In the genomic region with DNA sequence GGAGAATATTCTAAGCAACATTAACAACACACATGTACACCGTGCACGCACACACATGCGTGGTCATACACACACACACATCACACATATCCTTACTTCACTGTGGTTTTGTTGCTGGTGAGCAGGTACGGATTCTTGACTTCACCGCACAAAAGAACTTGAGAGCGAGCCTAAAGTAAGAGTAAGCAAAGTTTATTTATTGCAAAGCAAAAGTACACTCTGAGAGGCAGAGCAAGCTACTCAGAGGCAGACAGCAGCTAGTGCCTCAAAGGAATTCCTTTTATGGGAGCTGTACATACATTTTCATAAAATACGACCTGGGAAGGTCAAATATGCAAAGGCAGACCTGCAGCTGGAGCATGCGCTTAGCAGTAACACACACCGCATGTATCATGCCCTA, we compare ENCODE assay signal across 1 cellular context.
TF ChIP-seq lines count a peak whose summit lies in the region.

No MANE protein-coding gene starts in this region.

TF ChIP-seq in WTC11, 78 proteins besides CTCF, POLR2A, EP300 and RAD21 (continued from another document):
- TF ChIP-seq, protein P1, sequence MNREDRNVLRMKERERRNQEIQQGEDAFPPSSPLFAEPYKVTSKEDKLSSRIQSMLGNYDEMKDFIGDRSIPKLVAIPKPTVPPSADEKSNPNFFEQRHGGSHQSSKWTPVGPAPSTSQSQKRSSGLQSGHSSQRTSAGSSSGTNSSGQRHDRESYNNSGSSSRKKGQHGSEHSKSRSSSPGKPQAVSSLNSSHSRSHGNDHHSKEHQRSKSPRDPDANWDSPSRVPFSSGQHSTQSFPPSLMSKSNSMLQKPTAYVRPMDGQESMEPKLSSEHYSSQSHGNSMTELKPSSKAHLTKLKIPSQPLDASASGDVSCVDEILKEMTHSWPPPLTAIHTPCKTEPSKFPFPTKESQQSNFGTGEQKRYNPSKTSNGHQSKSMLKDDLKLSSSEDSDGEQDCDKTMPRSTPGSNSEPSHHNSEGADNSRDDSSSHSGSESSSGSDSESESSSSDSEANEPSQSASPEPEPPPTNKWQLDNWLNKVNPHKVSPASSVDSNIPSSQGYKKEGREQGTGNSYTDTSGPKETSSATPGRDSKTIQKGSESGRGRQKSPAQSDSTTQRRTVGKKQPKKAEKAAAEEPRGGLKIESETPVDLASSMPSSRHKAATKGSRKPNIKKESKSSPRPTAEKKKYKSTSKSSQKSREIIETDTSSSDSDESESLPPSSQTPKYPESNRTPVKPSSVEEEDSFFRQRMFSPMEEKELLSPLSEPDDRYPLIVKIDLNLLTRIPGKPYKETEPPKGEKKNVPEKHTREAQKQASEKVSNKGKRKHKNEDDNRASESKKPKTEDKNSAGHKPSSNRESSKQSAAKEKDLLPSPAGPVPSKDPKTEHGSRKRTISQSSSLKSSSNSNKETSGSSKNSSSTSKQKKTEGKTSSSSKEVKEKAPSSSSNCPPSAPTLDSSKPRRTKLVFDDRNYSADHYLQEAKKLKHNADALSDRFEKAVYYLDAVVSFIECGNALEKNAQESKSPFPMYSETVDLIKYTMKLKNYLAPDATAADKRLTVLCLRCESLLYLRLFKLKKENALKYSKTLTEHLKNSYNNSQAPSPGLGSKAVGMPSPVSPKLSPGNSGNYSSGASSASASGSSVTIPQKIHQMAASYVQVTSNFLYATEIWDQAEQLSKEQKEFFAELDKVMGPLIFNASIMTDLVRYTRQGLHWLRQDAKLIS (CRISPR knock-in tag; IDR thresholded peaks at IDR 0.05; ENCODE audit: borderline replicate concordance), result no peak
- TF ChIP-seq ZNF263 (CRISPR knock-in tag; IDR thresholded peaks at IDR 0.05; ENCODE audit: low read depth) (no peak), FOXP1 (CRISPR knock-in tag; IDR thresholded peaks at IDR 0.05; ENCODE audit: borderline replicate concordance) (no peak), ETV6 (CRISPR knock-in tag; IDR thresholded peaks at IDR 0.05) (no peak)
- TF ChIP-seq, protein P2, sequence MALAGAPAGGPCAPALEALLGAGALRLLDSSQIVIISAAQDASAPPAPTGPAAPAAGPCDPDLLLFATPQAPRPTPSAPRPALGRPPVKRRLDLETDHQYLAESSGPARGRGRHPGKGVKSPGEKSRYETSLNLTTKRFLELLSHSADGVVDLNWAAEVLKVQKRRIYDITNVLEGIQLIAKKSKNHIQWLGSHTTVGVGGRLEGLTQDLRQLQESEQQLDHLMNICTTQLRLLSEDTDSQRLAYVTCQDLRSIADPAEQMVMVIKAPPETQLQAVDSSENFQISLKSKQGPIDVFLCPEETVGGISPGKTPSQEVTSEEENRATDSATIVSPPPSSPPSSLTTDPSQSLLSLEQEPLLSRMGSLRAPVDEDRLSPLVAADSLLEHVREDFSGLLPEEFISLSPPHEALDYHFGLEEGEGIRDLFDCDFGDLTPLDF (CRISPR knock-in tag; IDR thresholded peaks at IDR 0.05), result no peak
- TF ChIP-seq, protein P3, sequence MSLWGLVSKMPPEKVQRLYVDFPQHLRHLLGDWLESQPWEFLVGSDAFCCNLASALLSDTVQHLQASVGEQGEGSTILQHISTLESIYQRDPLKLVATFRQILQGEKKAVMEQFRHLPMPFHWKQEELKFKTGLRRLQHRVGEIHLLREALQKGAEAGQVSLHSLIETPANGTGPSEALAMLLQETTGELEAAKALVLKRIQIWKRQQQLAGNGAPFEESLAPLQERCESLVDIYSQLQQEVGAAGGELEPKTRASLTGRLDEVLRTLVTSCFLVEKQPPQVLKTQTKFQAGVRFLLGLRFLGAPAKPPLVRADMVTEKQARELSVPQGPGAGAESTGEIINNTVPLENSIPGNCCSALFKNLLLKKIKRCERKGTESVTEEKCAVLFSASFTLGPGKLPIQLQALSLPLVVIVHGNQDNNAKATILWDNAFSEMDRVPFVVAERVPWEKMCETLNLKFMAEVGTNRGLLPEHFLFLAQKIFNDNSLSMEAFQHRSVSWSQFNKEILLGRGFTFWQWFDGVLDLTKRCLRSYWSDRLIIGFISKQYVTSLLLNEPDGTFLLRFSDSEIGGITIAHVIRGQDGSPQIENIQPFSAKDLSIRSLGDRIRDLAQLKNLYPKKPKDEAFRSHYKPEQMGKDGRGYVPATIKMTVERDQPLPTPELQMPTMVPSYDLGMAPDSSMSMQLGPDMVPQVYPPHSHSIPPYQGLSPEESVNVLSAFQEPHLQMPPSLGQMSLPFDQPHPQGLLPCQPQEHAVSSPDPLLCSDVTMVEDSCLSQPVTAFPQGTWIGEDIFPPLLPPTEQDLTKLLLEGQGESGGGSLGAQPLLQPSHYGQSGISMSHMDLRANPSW (CRISPR knock-in tag; conservative IDR thresholded peaks at IDR 0.05; ENCODE audit: low read depth), result no peak
- TF ChIP-seq, protein P4, sequence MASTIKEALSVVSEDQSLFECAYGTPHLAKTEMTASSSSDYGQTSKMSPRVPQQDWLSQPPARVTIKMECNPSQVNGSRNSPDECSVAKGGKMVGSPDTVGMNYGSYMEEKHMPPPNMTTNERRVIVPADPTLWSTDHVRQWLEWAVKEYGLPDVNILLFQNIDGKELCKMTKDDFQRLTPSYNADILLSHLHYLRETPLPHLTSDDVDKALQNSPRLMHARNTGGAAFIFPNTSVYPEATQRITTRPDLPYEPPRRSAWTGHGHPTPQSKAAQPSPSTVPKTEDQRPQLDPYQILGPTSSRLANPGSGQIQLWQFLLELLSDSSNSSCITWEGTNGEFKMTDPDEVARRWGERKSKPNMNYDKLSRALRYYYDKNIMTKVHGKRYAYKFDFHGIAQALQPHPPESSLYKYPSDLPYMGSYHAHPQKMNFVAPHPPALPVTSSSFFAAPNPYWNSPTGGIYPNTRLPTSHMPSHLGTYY (CRISPR knock-in tag; IDR thresholded peaks at IDR 0.05), result no peak
- TF ChIP-seq, protein P5, sequence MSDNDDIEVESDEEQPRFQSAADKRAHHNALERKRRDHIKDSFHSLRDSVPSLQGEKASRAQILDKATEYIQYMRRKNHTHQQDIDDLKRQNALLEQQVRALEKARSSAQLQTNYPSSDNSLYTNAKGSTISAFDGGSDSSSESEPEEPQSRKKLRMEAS (CRISPR knock-in tag; IDR thresholded peaks at IDR 0.05), result no peak
